9 cellular contexts compared by ENCODE assay signal in the genomic region with DNA sequence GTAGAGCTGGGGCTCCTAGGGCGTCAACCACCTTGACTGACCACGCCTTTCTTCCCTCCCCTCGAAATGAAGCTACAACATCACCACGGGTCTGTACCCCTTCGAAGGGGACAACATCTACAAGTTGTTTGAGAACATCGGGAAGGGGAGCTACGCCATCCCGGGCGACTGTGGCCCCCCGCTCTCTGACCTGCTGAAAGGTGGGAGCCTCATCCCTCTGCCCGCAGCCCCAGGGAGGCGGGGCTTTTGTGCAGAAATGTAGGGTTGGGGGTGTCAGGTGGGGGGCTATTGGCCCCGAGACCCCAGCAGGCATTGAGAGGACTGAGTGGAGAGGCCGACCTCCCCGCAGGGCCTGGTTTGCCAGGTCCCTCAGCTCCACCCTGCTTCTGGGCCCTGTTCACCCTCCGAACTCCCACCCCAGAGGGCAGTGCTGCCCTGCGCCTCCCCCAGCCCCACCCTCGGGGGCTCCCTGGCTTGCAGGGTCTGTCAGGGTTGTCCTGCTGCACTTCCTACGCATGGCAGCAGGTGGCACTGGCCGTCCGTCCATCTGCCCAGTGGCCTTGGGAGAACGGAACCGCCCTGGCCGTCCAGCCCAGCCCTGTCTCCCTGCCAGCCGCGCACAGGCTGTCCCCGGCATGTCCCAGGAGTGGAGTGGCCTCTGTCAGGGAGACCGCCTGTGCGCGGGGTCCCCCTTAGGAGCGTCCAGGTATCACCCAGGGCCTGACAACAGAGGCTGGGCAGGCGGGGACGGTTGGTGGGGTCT. TPM values are rescaled to one million over a fixed set of nuclear protein-coding genes. Genes with fewer than 3 reads are reported as not detected.
A peak's percentile ranks its signal among the peaks of the same experiment; 100 is the strongest.
DNase-seq lines count a peak whose midpoint lies in the region; ATAC-seq and TF ChIP-seq lines count a peak whose summit lies in the region.
"Had no signal": no experiment of that assay in that cellular context is flagged by ENCODE, and none has a peak within 500 bp of the region (broad histone marks: within the 10 kb centered on the region; RNA-seq: fewer than 3 reads in every experiment).

No MANE protein-coding gene starts in this region.

- H3K4me1 ChIP-seq in ascending aorta (peaks cover 6 to 37% of the 10 kb centered on the region in 2 donors), right atrium auricular region (peaks cover 0 to 62% of the 10 kb centered on the region in 2 donors), smooth muscle cell (ENCODE audit: low read depth) (no peaks in the 10 kb centered on the region)

- H3K27ac Mint-ChIP-seq in activated CD8-positive, alpha-beta T cell treated with anti-CD3 and anti-CD28 coated beads, Interleukin-2, amount 10 ng/mL, durations not matched to agents 7 days and 5 days, result no peak overlapping the region

- 86% methylated on average over 30 of the region's 33 CpGs for WGBS in smooth muscle cell (ENCODE audit: low lambda C conversion rate)

- peaks cover 1% of the 10 kb centered on the region for H3K36me3 Mint-ChIP-seq in activated CD8-positive, alpha-beta T cell treated with anti-CD3 and anti-CD28 coated beads, Interleukin-2, amount 10 ng/mL, durations not matched to agents 7 days and 5 days (ENCODE audit: low read depth)

- no peaks in the 10 kb centered on the region for H3F3A ChIP-seq in smooth muscle cell (ENCODE audit: low read depth)

- H3K4me3 ChIP-seq in ascending aorta (no peak overlapping the region), right atrium auricular region (no peak overlapping the region), smooth muscle cell (no peak overlapping the region)

- no peak overlapping the region for H3K4me2 ChIP-seq in smooth muscle cell

- H3K79me2 ChIP-seq in smooth muscle cell (ENCODE audit: low read depth), result peaks cover 41% of the 10 kb centered on the region

- intact Hi-C loops in ascending aorta (cut with DNase I), result loop anchor here (1.0 to 2.0 kb wide), 2 partner anchors 19 to 45 kb away; no protein-coding TSS in a partner anchor

- no peak overlapping the region for H3K4me3 Mint-ChIP-seq in activated CD8-positive, alpha-beta T cell treated with anti-CD3 and anti-CD28 coated beads, Interleukin-2, amount 10 ng/mL, durations not matched to agents 7 days and 5 days

- H3K36me3 ChIP-seq in ascending aorta (peaks cover 48 to 58% of the 10 kb centered on the region in 2 donors), right atrium auricular region (peaks cover 42% of the 10 kb centered on the region), smooth muscle cell (ENCODE audit: low read depth) (no peaks in the 10 kb centered on the region)

- H2AFZ ChIP-seq in smooth muscle cell (ENCODE audit: low read depth), result no peak overlapping the region

- H3K27me3 Mint-ChIP-seq in activated CD8-positive, alpha-beta T cell treated with anti-CD3 and anti-CD28 coated beads, Interleukin-2, amount 10 ng/mL, durations not matched to agents 7 days and 5 days (ENCODE audit: low read depth), result no peaks in the 10 kb centered on the region

- H3K27ac ChIP-seq in ascending aorta, result peak overlapping the region; percentile 12 to 57
- peak overlapping the region; percentile 57 to 91 for H3K27ac ChIP-seq in right atrium auricular region
- H3K27ac ChIP-seq in smooth muscle cell (ENCODE audit: low read depth), result no peak overlapping the region

- ATAC-seq in HG03439 (IDR thresholded peaks at IDR 0.05; ENCODE audit: unreplicated experiment), result no peak
- ATAC-seq in HG03457 (IDR thresholded peaks at IDR 0.05; ENCODE audit: unreplicated experiment), result no peak
- no peak for ATAC-seq in activated CD8-positive, alpha-beta T cell treated with anti-CD3 and anti-CD28 coated beads, Interleukin-2, amount 10 ng/mL, durations not matched to agents 7 days and 5 days

- peaks cover 76% of the 10 kb centered on the region for H4K20me1 ChIP-seq in smooth muscle cell (ENCODE audit: low read depth)

- CTCF ChIA-PET in activated CD8-positive, alpha-beta T cell treated with anti-CD3 and anti-CD28 coated beads, Interleukin-2, amount 10 ng/mL, durations not matched to agents 7 days and 5 days (lab: Charles Lee), result interaction anchor here (2.8 kb wide), 1 partner anchor 108 kb away, joined by 9 read pairs; no protein-coding TSS in a partner anchor

- no peak for DNase-seq in GM20000 (ENCODE audit: low spot score)
- peak in 1 of 2 donors; percentile 83 for DNase-seq in ascending aorta (ENCODE audit: low spot score in 2 of 2)
- peak; percentile 77 for DNase-seq in right atrium auricular region (ENCODE audit: low spot score)
- DNase-seq in smooth muscle cell (lab: John Stamatoyannopoulos, UW; ENCODE audit: unreplicated experiment), result no peak
- no peak for DNase-seq in NCI-H2171 treated with DMSO at 0.1 percent for 48 hours (lab: John Stamatoyannopoulos, UW)
- DNase-seq in activated CD8-positive, alpha-beta T cell treated with anti-CD3 and anti-CD28 coated beads, Interleukin-2, amount 10 ng/mL, durations not matched to agents 7 days and 5 days, result no peak
- DNase-seq: activated CD4-positive, alpha-beta T cell treated with anti-CD3 and anti-CD28 coated beads, Interleukin-2, amount 50 U/mL, for 1 hour had no signal

- H3K4me1 Mint-ChIP-seq in activated CD8-positive, alpha-beta T cell treated with anti-CD3 and anti-CD28 coated beads, Interleukin-2, amount 10 ng/mL, durations not matched to agents 7 days and 5 days (ENCODE audit: low read depth), result no peaks in the 10 kb centered on the region

- POLR2A ChIA-PET in activated CD8-positive, alpha-beta T cell treated with anti-CD3 and anti-CD28 coated beads, Interleukin-2, amount 10 ng/mL, durations not matched to agents 7 days and 5 days (lab: Charles Lee), result interaction anchor here (0.7 to 1.1 kb wide), 2 partner anchors 47 to 66 kb away, joined by 3 read pairs; no protein-coding TSS in a partner anchor

- H3K27me3 ChIP-seq in ascending aorta, result no peaks in the 10 kb centered on the region
- H3K27me3 ChIP-seq in right atrium auricular region, result no peaks in the 10 kb centered on the region
- no peaks in the 10 kb centered on the region for H3K27me3 ChIP-seq in smooth muscle cell (ENCODE audit: low read depth)

- H3K9ac ChIP-seq in smooth muscle cell (ENCODE audit: low read depth), result no peak overlapping the region

- no peaks in the 10 kb centered on the region for H3K9me3 Mint-ChIP-seq in activated CD8-positive, alpha-beta T cell treated with anti-CD3 and anti-CD28 coated beads, Interleukin-2, amount 10 ng/mL, durations not matched to agents 7 days and 5 days (ENCODE audit: insufficient read depth)

- peak; percentile 30 for TF ChIP-seq CTCF in GM20000 (IDR thresholded peaks at IDR 0.05; ENCODE audit: extremely low read depth, missing control alignments)
- TF ChIP-seq CTCF in ascending aorta (IDR thresholded peaks at IDR 0.05), result peak; percentile 63 to 80 (median 74)
- TF ChIP-seq CTCF in right atrium auricular region (IDR thresholded peaks at IDR 0.05), result peak; percentile 87 to 89
- TF ChIP-seq CTCF in smooth muscle cell (IDR thresholded peaks at IDR 0.05; ENCODE audit: borderline replicate concordance, insufficient read depth, poor library complexity, severe bottlenecking), result peak; percentile 57

- no peaks in the 10 kb centered on the region for H3K9me3 ChIP-seq in ascending aorta
- no peaks in the 10 kb centered on the region for H3K9me3 ChIP-seq in right atrium auricular region
- no peaks in the 10 kb centered on the region for H3K9me3 ChIP-seq in smooth muscle cell (replicated peaks; ENCODE audit: low read depth)

RNA-seq across cellular contexts. Expression of a gene that starts 15.7 kb away (rescaled TPM):
- total RNA-seq in ascending aorta, result 104 TPM
- total RNA-seq in right atrium auricular region, result 10 to 100 TPM; 62.0 to 64.7 TPM
- total RNA-seq in smooth muscle cell, result 23.6 and 29.3 TPM in 2 replicates
- polyA plus RNA-seq in smooth muscle cell, result 62.3 and 79.7 TPM in 2 replicates
- total RNA-seq in activated CD8-positive, alpha-beta T cell treated with anti-CD3 and anti-CD28 coated beads, Interleukin-2, amount 10 ng/mL, durations not matched to agents 7 days and 5 days, result 10 to 100 TPM; 68.8 to 70.8 TPM

RNA-seq across cellular contexts. Expression of a gene that starts 16.5 kb away (rescaled TPM):
- 1.9 TPM for total RNA-seq in ascending aorta
- 1 to 10 TPM; 2.4 to 2.6 TPM for total RNA-seq in right atrium auricular region
- 1.7 and 2.7 TPM in 2 replicates for total RNA-seq in smooth muscle cell
- 10.2 and 10.5 TPM in 2 replicates for polyA plus RNA-seq in smooth muscle cell
- under 1 TPM in 1 of 2 experiments, not detected in 1; 0.10 TPM for total RNA-seq in activated CD8-positive, alpha-beta T cell treated with anti-CD3 and anti-CD28 coated beads, Interleukin-2, amount 10 ng/mL, durations not matched to agents 7 days and 5 days

RNA-seq across cellular contexts. Expression of a gene that starts 20.2 kb away (rescaled TPM):
- total RNA-seq in ascending aorta (232 TPM), right atrium auricular region (100 to 1,000 TPM; 193 to 269 TPM), smooth muscle cell (29.1 and 68.8 TPM in 2 replicates)
- polyA plus RNA-seq in smooth muscle cell, result 265 and 272 TPM in 2 replicates
- 100 to 1,000 TPM; 209 to 222 TPM for total RNA-seq in activated CD8-positive, alpha-beta T cell treated with anti-CD3 and anti-CD28 coated beads, Interleukin-2, amount 10 ng/mL, durations not matched to agents 7 days and 5 days

RNA-seq across cellular contexts. Expression of a gene that starts 27.1 kb away (rescaled TPM):
- total RNA-seq in ascending aorta, result 307 TPM
- 10 to 100 TPM; 42.1 to 42.2 TPM for total RNA-seq in right atrium auricular region
- total RNA-seq in smooth muscle cell, result 25.0 and 58.5 TPM in 2 replicates
- polyA plus RNA-seq in smooth muscle cell, result 65.3 and 70.6 TPM in 2 replicates
- total RNA-seq in activated CD8-positive, alpha-beta T cell treated with anti-CD3 and anti-CD28 coated beads, Interleukin-2, amount 10 ng/mL, durations not matched to agents 7 days and 5 days, result 10 to 100 TPM; 88.4 to 94.3 TPM

RNA-seq across cellular contexts. Expression of a gene that starts 47.3 kb away (rescaled TPM):
- total RNA-seq in ascending aorta (120 TPM), right atrium auricular region (10 to 100 TPM; 14.7 to 17.7 TPM), smooth muscle cell (16.4 and 18.1 TPM in 2 replicates)
- 17.6 and 20.9 TPM in 2 replicates for polyA plus RNA-seq in smooth muscle cell
- 10 to 100 TPM; 58.6 to 70.5 TPM for total RNA-seq in activated CD8-positive, alpha-beta T cell treated with anti-CD3 and anti-CD28 coated beads, Interleukin-2, amount 10 ng/mL, durations not matched to agents 7 days and 5 days

Comparison
In these comparisons a context has a peak if more than half of its experiments do, and no peak if none do; other contexts are left out.
1. CTCF ChIP-seq: peak in every context shown above with its lines; median percentile 88 in right atrium auricular region; 74 in ascending aorta; 57 in smooth muscle cell; 30 in GM20000.